Comparison of ENCODE assay signal across 15 cellular contexts in the genomic region with DNA sequence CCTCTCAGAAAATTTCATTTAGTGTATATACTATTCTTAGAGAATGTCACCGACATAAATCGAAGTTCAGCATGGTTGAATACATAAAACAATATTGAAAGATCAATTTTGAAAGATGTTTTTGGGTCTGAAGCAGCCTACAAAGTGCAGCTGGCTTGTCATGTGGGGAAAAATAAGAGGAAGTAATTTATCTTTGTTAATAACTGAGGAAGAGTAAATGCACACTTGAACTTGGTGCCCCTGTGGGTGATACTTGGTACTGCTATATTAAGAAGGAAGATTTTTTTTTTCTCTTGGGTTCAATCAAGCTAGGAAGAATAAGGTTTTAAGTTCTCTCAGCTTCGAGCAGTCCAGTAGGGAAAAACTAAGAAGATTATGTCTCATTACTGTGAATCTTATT.
DNase-seq lines count a peak whose midpoint lies in the region; ATAC-seq and TF ChIP-seq lines count a peak whose summit lies in the region.
"Had no signal": no experiment of that assay in that cellular context is flagged by ENCODE, and none has a peak within 500 bp of the region (broad histone marks: within the 10 kb centered on the region; RNA-seq: fewer than 3 reads in every experiment).

No MANE protein-coding gene starts in this region.

- ATAC-seq in HG03045 (IDR thresholded peaks at IDR 0.05; ENCODE audit: unreplicated experiment) = no peak

- peaks cover 5% of the 10 kb centered on the region for H3K27me3 Mint-ChIP-seq in nephron progenitor cell (ENCODE audit: low read depth, poor library complexity)

- H3K9me3 ChIP-seq in DOHH2 (ENCODE audit: control insufficient read depth, insufficient read depth, low read length) (no peaks in the 10 kb centered on the region), Karpas-422 (ENCODE audit: low read length) (peaks cover 42% of the 10 kb centered on the region), ascending aorta (no peaks in the 10 kb centered on the region)
- H3K9me3 ChIP-seq: neutrophil, tibial artery had no signal

- no peak overlapping the region for H3K4me2 ChIP-seq in DOHH2 (ENCODE audit: low read length)
- H3K4me2 ChIP-seq in Karpas-422 (ENCODE audit: low read depth, low read length, poor library complexity, severe bottlenecking) = no peak overlapping the region

- H3K36me3 ChIP-seq in DOHH2 (ENCODE audit: control insufficient read depth, low read length) (no peaks in the 10 kb centered on the region), Karpas-422 (ENCODE audit: insufficient read depth, low read length) (no peaks in the 10 kb centered on the region), ascending aorta (no peaks in the 10 kb centered on the region)
- H3K36me3 ChIP-seq: neutrophil, tibial artery had no signal

- no peaks in the 10 kb centered on the region for H4K20me1 ChIP-seq in DOHH2 (ENCODE audit: control insufficient read depth, insufficient read depth, low read depth, low read length)
- no peaks in the 10 kb centered on the region for H4K20me1 ChIP-seq in Karpas-422 (ENCODE audit: insufficient read depth, low read depth, low read length)

- H3K4me1 Mint-ChIP-seq in nephron progenitor cell = no peaks in the 10 kb centered on the region

- H3K4me3 ChIP-seq in DOHH2 (ENCODE audit: low read length) = no peak overlapping the region
- H3K4me3 ChIP-seq in Karpas-422 (ENCODE audit: low read length) = no peak overlapping the region
- no peak overlapping the region for H3K4me3 ChIP-seq in astrocyte of the spinal cord (ENCODE audit: low read depth, low read length)
- no peak overlapping the region for H3K4me3 ChIP-seq in ascending aorta
- H3K4me3 ChIP-seq: tibial artery had no signal

- H3K27ac ChIP-seq in DOHH2 (ENCODE audit: low read depth, low read length) (no peak overlapping the region), Karpas-422 (ENCODE audit: low read length) (no peak overlapping the region), ascending aorta (no peak overlapping the region)
- H3K27ac ChIP-seq: neutrophil, tibial artery had no signal

- H3K79me2 ChIP-seq in DOHH2 (ENCODE audit: control insufficient read depth, low read length) (no peaks in the 10 kb centered on the region), Karpas-422 (ENCODE audit: low read length) (no peaks in the 10 kb centered on the region)

- TF ChIP-seq CTCF in DOHH2 (IDR thresholded peaks at IDR 0.05; ENCODE audit: low read depth, low read length, poor library complexity, severe bottlenecking) = peak; percentile 25
- TF ChIP-seq CTCF in astrocyte of the spinal cord (IDR thresholded peaks at IDR 0.05; ENCODE audit: low read depth, low read length) = peak; percentile 11
- peak; percentile 39 for TF ChIP-seq CTCF in nephron progenitor cell (IDR thresholded peaks at IDR 0.05)
- no peak for TF ChIP-seq CTCF in ascending aorta (IDR thresholded peaks at IDR 0.05)

- no peak overlapping the region for H3K4me3 Mint-ChIP-seq in nephron progenitor cell
- H3K4me3 Mint-ChIP-seq: activated T-helper 1 cell treated with anti-CD3 and anti-CD28 coated beads, Interleukin-12 subunit alpha, Interleukin-12 subunit beta, Interleukin-2, Interleukin-4 antibody, amounts not matched to agents 30 ng/mL and 10 ng/mL and 1 ng/mL, durations not matched to agents 14 hours and 24 hours and 36 hours had no signal

- H3K4me1 ChIP-seq in DOHH2 (ENCODE audit: control insufficient read depth, low read length) = no peaks in the 10 kb centered on the region
- no peaks in the 10 kb centered on the region for H3K4me1 ChIP-seq in Karpas-422 (ENCODE audit: low read length)
- no peaks in the 10 kb centered on the region for H3K4me1 ChIP-seq in ascending aorta
- H3K4me1 ChIP-seq: tibial artery had no signal

- H3K36me3 Mint-ChIP-seq in nephron progenitor cell (ENCODE audit: low read depth) = no peaks in the 10 kb centered on the region

- DNase-seq in Karpas-422 (peak; percentile 58), astrocyte of the spinal cord (ENCODE audit: low read depth, low spot score) (no peak), nephron progenitor cell (no peak), HuH-7 (ENCODE audit: low spot score) (no peak), ascending aorta (ENCODE audit: low spot score in 2 of 2) (no peak)
- no peak for DNase-seq in stimulated activated CD4-positive, alpha-beta T cell treated with anti-CD3 and anti-CD28 coated beads, Interleukin-15, amount 100 ng/mL, for 24 hours
- DNase-seq: aorta, GOT3, MM.1S, NCI-H446, tibial artery had no signal

- H3K9me3 Mint-ChIP-seq in nephron progenitor cell = peaks cover 4% of the 10 kb centered on the region

- H3K27ac Mint-ChIP-seq in nephron progenitor cell = no peak overlapping the region
- H3K27ac Mint-ChIP-seq: activated T-helper 1 cell treated with anti-CD3 and anti-CD28 coated beads, Interleukin-12 subunit alpha, Interleukin-12 subunit beta, Interleukin-2, Interleukin-4 antibody, amounts not matched to agents 30 ng/mL and 10 ng/mL and 1 ng/mL, durations not matched to agents 14 hours and 24 hours and 36 hours had no signal

- no peak overlapping the region for H3K9ac ChIP-seq in Karpas-422 (ENCODE audit: low read length)

- no peaks in the 10 kb centered on the region for H3K27me3 ChIP-seq in DOHH2 (ENCODE audit: control insufficient read depth, low read length)
- no peaks in the 10 kb centered on the region for H3K27me3 ChIP-seq in Karpas-422 (ENCODE audit: low read length)
- H3K27me3 ChIP-seq in ascending aorta = no peaks in the 10 kb centered on the region
- H3K27me3 ChIP-seq: neutrophil, tibial artery had no signal

- intact Hi-C loops in ascending aorta (cut with DNase I) = no loop called here

- H3F3A ChIP-seq in DOHH2 (ENCODE audit: control insufficient read depth, insufficient read depth) = no peaks in the 10 kb centered on the region

- in situ Hi-C loops in astrocyte of the spinal cord (cut with HindIII; ENCODE audit: low sequenced_read_pairs) = no loop called here

- H3K9me2 ChIP-seq in DOHH2 (replicated peaks; ENCODE audit: control insufficient read depth, low read length) (no peaks in the 10 kb centered on the region), Karpas-422 (replicated peaks; ENCODE audit: insufficient read depth, low read length) (no peaks in the 10 kb centered on the region)

- H2AFZ ChIP-seq in Karpas-422 (ENCODE audit: low read length) = no peak overlapping the region

Comparison
In these comparisons a context has a peak if more than half of its experiments do, and no peak if none do; other contexts are left out.
1. CTCF ChIP-seq: peak in DOHH2 (single experiment), astrocyte of the spinal cord (single experiment) and nephron progenitor cell (single experiment); none in ascending aorta (0 of 3).